15 cellular contexts compared by ENCODE assay signal in genomic region chr20:58008413-58008812, GRCh38.
DNase-seq lines count a peak whose midpoint lies in the region; ATAC-seq, FAIRE-seq and TF ChIP-seq lines count a peak whose summit lies in the region.
"Had no signal": no experiment of that assay in that cellular context is flagged by ENCODE, and none has a peak within 500 bp of the region (broad histone marks: within the 10 kb centered on the region; RNA-seq: fewer than 3 reads in every experiment).

No MANE protein-coding gene starts in this region.

- FAIRE-seq in urothelium cell line (lab: Jason Lieb, UNC) (peak; percentile 56), kidney (lab: Jason Lieb, UNC) (no peak)

- H3K9me3 ChIP-seq in endodermal cell (ENCODE audit: control insufficient read depth, low read length) (peaks cover 7% of the 10 kb centered on the region), osteoblast (ENCODE audit: low read depth, low read length) (no peaks in the 10 kb centered on the region), kidney (ENCODE audit: control insufficient read depth in 1 of 2, low read length in 2 of 2) (no peaks in the 10 kb centered on the region)
- H3K9me3 ChIP-seq: BLaER1 treated with 17β-estradiol and CSF1 and Interleukin-3, amounts not matched to agents 10 nM and 100 nM had no signal

- H3K9me3 Mint-ChIP-seq in activated CD8-positive, alpha-beta memory T cell treated with anti-CD3 and anti-CD28 coated beads, Interleukin-2, amount 10 ng/mL, durations not matched to agents 7 days and 5 days (ENCODE audit: low read depth), result no peaks in the 10 kb centered on the region
- H3K9me3 Mint-ChIP-seq in endodermal cell (no peaks in the 10 kb centered on the region), type B pancreatic cell (no peaks in the 10 kb centered on the region)
- H3K9me3 Mint-ChIP-seq: CD4-positive, alpha-beta T cell had no signal

- intact Hi-C loops in left colon (cut with DNase I, micrococcal nuclease) (no loop called here), kidney (cut with DNase I) (no loop called here)

- H2AFZ ChIP-seq in osteoblast (ENCODE audit: low read length), result peak overlapping the region; percentile 41

- H3K27ac ChIP-seq in endodermal cell (ENCODE audit: low read depth, low read length) (no peak overlapping the region), osteoblast (ENCODE audit: low read depth, low read length) (no peak overlapping the region), kidney (ENCODE audit: low read depth in 2 of 2, low read length in 2 of 2) (no peak overlapping the region)
- H3K27ac ChIP-seq: 22Rv1; BLaER1 treated with 17β-estradiol and CSF1 and Interleukin-3, amounts not matched to agents 10 nM and 100 nM had no signal

- H3K36me3 ChIP-seq in endodermal cell (ENCODE audit: control insufficient read depth, insufficient read depth, low read length), result no peaks in the 10 kb centered on the region
- H3K36me3 ChIP-seq in osteoblast (ENCODE audit: insufficient read depth, low read length), result no peaks in the 10 kb centered on the region
- no peaks in the 10 kb centered on the region for H3K36me3 ChIP-seq in kidney (ENCODE audit: control insufficient read depth in 1 of 2, insufficient read depth in 2 of 2, low read length in 2 of 2)
- H3K36me3 ChIP-seq: BLaER1 treated with 17β-estradiol and CSF1 and Interleukin-3, amounts not matched to agents 10 nM and 100 nM had no signal

- H3K4me3 Mint-ChIP-seq in activated CD8-positive, alpha-beta memory T cell treated with anti-CD3 and anti-CD28 coated beads, Interleukin-2, amount 10 ng/mL, durations not matched to agents 7 days and 5 days, result no peak overlapping the region
- no peak overlapping the region for H3K4me3 Mint-ChIP-seq in endodermal cell
- no peak overlapping the region for H3K4me3 Mint-ChIP-seq in type B pancreatic cell
- H3K4me3 Mint-ChIP-seq: CD4-positive, alpha-beta T cell; HFFc6 had no signal

- no peaks in the 10 kb centered on the region for H4K20me1 ChIP-seq in osteoblast (ENCODE audit: insufficient read depth, low read length)
- H4K20me1 ChIP-seq: BLaER1 treated with 17β-estradiol and CSF1 and Interleukin-3, amounts not matched to agents 10 nM and 100 nM had no signal

- H3K36me3 Mint-ChIP-seq in activated CD8-positive, alpha-beta memory T cell treated with anti-CD3 and anti-CD28 coated beads, Interleukin-2, amount 10 ng/mL, durations not matched to agents 7 days and 5 days, result no peaks in the 10 kb centered on the region
- H3K36me3 Mint-ChIP-seq in endodermal cell (ENCODE audit: low read depth) (no peaks in the 10 kb centered on the region), type B pancreatic cell (no peaks in the 10 kb centered on the region)

- ATAC-seq in activated CD8-positive, alpha-beta memory T cell treated with anti-CD3 and anti-CD28 coated beads, Interleukin-2, amount 10 ng/mL, durations not matched to agents 7 days and 5 days, result no peak
- no peak for ATAC-seq in left colon

- no peaks in the 10 kb centered on the region for H3K4me1 Mint-ChIP-seq in activated CD8-positive, alpha-beta memory T cell treated with anti-CD3 and anti-CD28 coated beads, Interleukin-2, amount 10 ng/mL, durations not matched to agents 7 days and 5 days
- H3K4me1 Mint-ChIP-seq in endodermal cell (no peaks in the 10 kb centered on the region), type B pancreatic cell (ENCODE audit: unreplicated experiment) (peaks cover 5% of the 10 kb centered on the region)

- DNase-seq in activated CD8-positive, alpha-beta memory T cell treated with anti-CD3 and anti-CD28 coated beads, Interleukin-2, amount 50 U/mL, for 48 hours, result peak; percentile 12
- no peak for DNase-seq in activated CD8-positive, alpha-beta memory T cell treated with anti-CD3 and anti-CD28 coated beads, Interleukin-2, amount 10 ng/mL, durations not matched to agents 7 days and 5 days
- DNase-seq in endodermal cell, result peak; percentile 26
- no peak for DNase-seq in osteoblast (ENCODE audit: insufficient read length, low spot score, missing footprints)
- no peak for DNase-seq in urothelium cell line (ENCODE audit: low spot score)
- no peak for DNase-seq in left colon
- no peak for DNase-seq in type B pancreatic cell (ENCODE audit: extremely low spot score, unreplicated experiment)
- no peak for DNase-seq in kidney
- DNase-seq: Calu3; CD4-positive, alpha-beta T cell; DMS 273 treated with DMSO at 0.1 percent for 48 hours; HCEC 1CT; HFFc6 had no signal

- H3K27me3 Mint-ChIP-seq in activated CD8-positive, alpha-beta memory T cell treated with anti-CD3 and anti-CD28 coated beads, Interleukin-2, amount 10 ng/mL, durations not matched to agents 7 days and 5 days, result peaks cover 6% of the 10 kb centered on the region
- H3K27me3 Mint-ChIP-seq in endodermal cell (ENCODE audit: insufficient read depth), result no peaks in the 10 kb centered on the region
- peaks cover 18% of the 10 kb centered on the region for H3K27me3 Mint-ChIP-seq in type B pancreatic cell

- no peaks in the 10 kb centered on the region for H3K4me1 ChIP-seq in endodermal cell (ENCODE audit: control insufficient read depth, insufficient read depth, low read length)
- H3K4me1 ChIP-seq in osteoblast (ENCODE audit: insufficient read depth, low read length), result peaks cover 4% of the 10 kb centered on the region
- no peaks in the 10 kb centered on the region for H3K4me1 ChIP-seq in kidney (ENCODE audit: control insufficient read depth in 1 of 2, insufficient read depth in 1 of 2, low read depth in 1 of 2, low read length in 2 of 2)

- no peaks in the 10 kb centered on the region for H3K79me2 ChIP-seq in osteoblast (ENCODE audit: insufficient read depth, low read length)

- peak overlapping the region; percentile 4 for H3K4me2 ChIP-seq in osteoblast (ENCODE audit: insufficient read depth, low read length)

- H3K9ac ChIP-seq in endodermal cell (ENCODE audit: extremely low read depth, low read length, poor library complexity, severe bottlenecking) (no peak overlapping the region), kidney (ENCODE audit: low read length in 2 of 2) (no peak overlapping the region)
- H3K9ac ChIP-seq: BLaER1 treated with 17β-estradiol and CSF1 and Interleukin-3, amounts not matched to agents 10 nM and 100 nM had no signal

- CTCF ChIA-PET in activated CD8-positive, alpha-beta memory T cell treated with anti-CD3 and anti-CD28 coated beads, Interleukin-2, amount 10 ng/mL, durations not matched to agents 7 days and 5 days (lab: Charles Lee), result no interaction called here

- H3K4me3 ChIP-seq in endodermal cell (ENCODE audit: low read length) (no peak overlapping the region), osteoblast (ENCODE audit: insufficient read depth, low read length) (no peak overlapping the region), kidney (ENCODE audit: low read length in 2 of 2) (no peak overlapping the region)
- H3K4me3 ChIP-seq: BLaER1 treated with 17β-estradiol and CSF1 and Interleukin-3, amounts not matched to agents 10 nM and 100 nM had no signal

- no peak overlapping the region for H3K27ac Mint-ChIP-seq in activated CD8-positive, alpha-beta memory T cell treated with anti-CD3 and anti-CD28 coated beads, Interleukin-2, amount 10 ng/mL, durations not matched to agents 7 days and 5 days
- no peak overlapping the region for H3K27ac Mint-ChIP-seq in endodermal cell
- no peak overlapping the region for H3K27ac Mint-ChIP-seq in type B pancreatic cell
- H3K27ac Mint-ChIP-seq: CD4-positive, alpha-beta T cell; HFFc6 had no signal

- no peaks in the 10 kb centered on the region for H3K27me3 ChIP-seq in endodermal cell (ENCODE audit: control insufficient read depth, insufficient read depth, low read length, poor library complexity, severe bottlenecking)
- H3K27me3 ChIP-seq in osteoblast (ENCODE audit: insufficient read depth, low read length), result no peaks in the 10 kb centered on the region
- H3K27me3 ChIP-seq: BLaER1 treated with 17β-estradiol and CSF1 and Interleukin-3, amounts not matched to agents 10 nM and 100 nM had no signal

- WGBS in endodermal cell (ENCODE audit: insufficient coverage in 1 of 2, insufficient read length in 1 of 2), 2 experiments, result 93 to 100% methylated on average over 4 to 13 of the region's 13 CpGs

- TF ChIP-seq CTCF in endodermal cell (conservative IDR thresholded peaks at IDR 0.05) (no peak), osteoblast (IDR thresholded peaks at IDR 0.05; ENCODE audit: extremely low read depth, low read depth, low read length) (no peak), type B pancreatic cell (conservative IDR thresholded peaks at IDR 0.05) (no peak), kidney (IDR thresholded peaks at IDR 0.05; ENCODE audit: borderline replicate concordance, extremely low read depth, insufficient read depth) (no peak)

Comparison
In these comparisons a context has a peak if more than half of its experiments do, and no peak if none do; other contexts are left out.
1. DNase-seq: peak in activated CD8-positive, alpha-beta memory T cell treated with anti-CD3 and anti-CD28 coated beads, Interleukin-2, amount 50 U/mL, for 48 hours (single experiment) and endodermal cell (single experiment); none in activated CD8-positive, alpha-beta memory T cell treated with anti-CD3 and anti-CD28 coated beads, Interleukin-2, amount 10 ng/mL, durations not matched to agents 7 days and 5 days (single experiment), osteoblast (single experiment), urothelium cell line (single experiment), left colon (0 of 2), type B pancreatic cell (single experiment) and kidney (single experiment).